ENCODE assay signal across 25 cellular contexts in the genomic region with DNA sequence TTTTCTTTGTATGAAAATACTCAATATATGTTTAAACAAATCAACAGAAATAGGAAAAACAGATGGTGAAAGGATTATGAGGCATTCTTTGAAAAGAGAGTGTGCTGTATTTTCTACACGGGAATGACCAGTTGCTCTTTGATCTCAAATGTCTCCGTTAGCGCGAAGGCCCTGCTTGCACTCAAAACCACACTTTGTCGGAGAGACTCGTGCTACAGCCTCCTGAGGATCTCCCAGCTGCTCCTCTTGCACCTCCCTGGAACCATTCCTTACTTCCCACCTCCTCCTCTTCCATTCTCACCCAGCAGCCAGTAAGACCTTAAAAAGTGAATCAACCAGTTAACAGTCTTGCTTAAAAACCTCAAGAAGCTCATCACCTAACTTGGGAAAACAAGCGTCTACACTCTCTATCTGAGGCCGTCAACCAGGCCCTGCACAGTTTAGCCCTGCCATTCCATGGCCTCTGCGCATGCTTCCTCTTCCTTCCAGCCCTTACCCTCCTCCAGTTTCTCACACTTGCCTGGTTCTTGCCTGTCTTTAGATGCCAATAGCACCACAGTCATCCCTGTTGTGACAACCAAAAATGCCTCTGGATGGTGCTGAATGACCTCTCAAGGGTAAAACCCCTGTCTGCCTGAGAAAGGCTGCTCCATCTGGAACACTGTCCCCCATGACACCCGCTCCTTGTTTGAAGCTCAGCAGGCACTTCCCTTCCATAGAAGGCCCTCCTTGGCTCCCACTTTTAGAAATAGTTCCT.
A peak's percentile ranks its signal among the peaks of the same experiment; 100 is the strongest.
DNase-seq lines count a peak whose midpoint lies in the region; ATAC-seq and TF ChIP-seq lines count a peak whose summit lies in the region.
"Had no signal": no experiment of that assay in that cellular context is flagged by ENCODE, and none has a peak within 500 bp of the region (broad histone marks: within the 10 kb centered on the region; RNA-seq: fewer than 3 reads in every experiment).

No MANE protein-coding gene starts in this region.

- no peaks in the 10 kb centered on the region for H3K36me3 ChIP-seq in esophagus squamous epithelium
- H3K36me3 ChIP-seq in esophagus muscularis mucosa, result no peaks in the 10 kb centered on the region
- H3K36me3 ChIP-seq: BE2C, left ventricle myocardium inferior, thoracic aorta, uterus had no signal

- peak; percentile 31 for DNase-seq in EH (ENCODE audit: low read depth)
- peak; percentile 32 for DNase-seq in RPMI7951 (ENCODE audit: low read depth)
- DNase-seq in islet precursor cell, result peak; percentile 56
- no peak for DNase-seq in sciatic nerve (ENCODE audit: low spot score)
- DNase-seq in esophagus squamous epithelium (lab: John Stamatoyannopoulos, UW), result no peak
- DNase-seq in esophagus muscularis mucosa (ENCODE audit: extremely low spot score), result no peak
- no peak for DNase-seq in osteocyte (ENCODE audit: extremely low spot score, unreplicated experiment)
- DNase-seq: ACHN; activated B cell treated with CpG ODN at 0.5 μM for 24 hours; activated CD4-positive, alpha-beta T cell treated with anti-CD3 and anti-CD28 coated beads, Interleukin-2, amount 10 ng/mL, durations not matched to agents 7 days and 5 days; BE2C; CD8-positive, alpha-beta T cell; left ventricle myocardium inferior; naive thymus-derived CD8-positive, alpha-beta T cell; NCI-H1092 treated with DMSO at 0.1 percent for 48 hours; NCI-H1694 treated with DMSO at 0.1 percent for 48 hours; NCI-H446; NCI-H82; stimulated activated naive CD8-positive, alpha-beta T cell treated with anti-CD3 and anti-CD28 coated beads, Interleukin-15, Interleukin-2, amounts not matched to agents 100 U/mL and 50 U/mL, for 24 hours; uterus had no signal

- WGBS in esophagus squamous epithelium, 2 donors, result 92 to 93% methylated on average over 10 of the region's 10 CpGs
- 82% methylated on average over 10 of the region's 10 CpGs for WGBS in esophagus muscularis mucosa

- H3K4me1 ChIP-seq in esophagus squamous epithelium (peaks cover 0 to 11% (median 4%) of the 10 kb centered on the region in 3 donors), esophagus muscularis mucosa (no peaks in the 10 kb centered on the region)
- H3K4me1 ChIP-seq: BE2C, uterus had no signal

- no peak for TF ChIP-seq CTCF in esophagus squamous epithelium (IDR thresholded peaks at IDR 0.05)
- no peak for TF ChIP-seq CTCF in esophagus muscularis mucosa (IDR thresholded peaks at IDR 0.05)
- no peak for TF ChIP-seq CTCF in osteocyte (IDR thresholded peaks at IDR 0.05)

- intact Hi-C loops in sciatic nerve (cut with DNase I) (no loop called here), esophagus squamous epithelium (cut with DNase I) (no loop called here), esophagus muscularis mucosa (cut with DNase I) (no loop called here)

- H3K27me3 Mint-ChIP-seq in osteocyte (ENCODE audit: unreplicated experiment), result no peaks in the 10 kb centered on the region
- H3K27me3 Mint-ChIP-seq: activated B cell treated with CpG ODN at 0.5 μM for 24 hours; activated CD4-positive, alpha-beta T cell treated with anti-CD3 and anti-CD28 coated beads, Interleukin-2, amount 10 ng/mL, durations not matched to agents 7 days and 5 days; activated naive CD8-positive, alpha-beta T cell; naive thymus-derived CD8-positive, alpha-beta T cell had no signal

- H3K27ac Mint-ChIP-seq in osteocyte (ENCODE audit: unreplicated experiment), result no peak overlapping the region
- H3K27ac Mint-ChIP-seq: activated B cell treated with CpG ODN at 0.5 μM for 24 hours; activated CD4-positive, alpha-beta T cell treated with anti-CD3 and anti-CD28 coated beads, Interleukin-2, amount 10 ng/mL, durations not matched to agents 7 days and 5 days; activated naive CD8-positive, alpha-beta T cell; CD8-positive, alpha-beta T cell; naive thymus-derived CD8-positive, alpha-beta T cell had no signal

- peaks cover 5% of the 10 kb centered on the region for H3K9me3 Mint-ChIP-seq in osteocyte (ENCODE audit: unreplicated experiment)
- H3K9me3 Mint-ChIP-seq: activated CD4-positive, alpha-beta T cell treated with anti-CD3 and anti-CD28 coated beads, Interleukin-2, amount 10 ng/mL, durations not matched to agents 7 days and 5 days; CD8-positive, alpha-beta T cell had no signal

- H3K27me3 ChIP-seq in esophagus squamous epithelium, result no peaks in the 10 kb centered on the region
- peaks cover 0 to 4% (median 0%) of the 10 kb centered on the region in 4 donors for H3K27me3 ChIP-seq in esophagus muscularis mucosa
- H3K27me3 ChIP-seq: BE2C, uterus had no signal

- H3K4me3 Mint-ChIP-seq in osteocyte (ENCODE audit: unreplicated experiment), result no peak overlapping the region
- H3K4me3 Mint-ChIP-seq: activated B cell treated with CpG ODN at 0.5 μM for 24 hours; activated CD4-positive, alpha-beta T cell treated with anti-CD3 and anti-CD28 coated beads, Interleukin-2, amount 10 ng/mL, durations not matched to agents 7 days and 5 days; activated naive CD8-positive, alpha-beta T cell; CD8-positive, alpha-beta T cell; naive thymus-derived CD8-positive, alpha-beta T cell had no signal

- H3K9me3 ChIP-seq in esophagus squamous epithelium (no peaks in the 10 kb centered on the region), esophagus muscularis mucosa (no peaks in the 10 kb centered on the region)
- H3K9me3 ChIP-seq: BE2C, left ventricle myocardium inferior, thoracic aorta, uterus had no signal

- TF ChIP-seq POLR2A in GM18505 (IDR thresholded peaks at IDR 0.05; ENCODE audit: borderline replicate concordance, extremely low read depth, insufficient read depth, insufficient read length) (no peak), esophagus squamous epithelium (IDR thresholded peaks at IDR 0.05) (no peak), esophagus muscularis mucosa (IDR thresholded peaks at IDR 0.05; ENCODE audit: low read depth) (no peak)

- no peak for TF ChIP-seq EP300 in esophagus muscularis mucosa (IDR thresholded peaks at IDR 0.05)

- H3K4me3 ChIP-seq in esophagus squamous epithelium (no peak overlapping the region), esophagus muscularis mucosa (no peak overlapping the region)
- H3K4me3 ChIP-seq: left ventricle myocardium inferior, skin epidermis, thoracic aorta, uterus had no signal

- H3K4me1 Mint-ChIP-seq in osteocyte (ENCODE audit: unreplicated experiment), result peaks cover 22% of the 10 kb centered on the region
- H3K4me1 Mint-ChIP-seq: activated B cell treated with CpG ODN at 0.5 μM for 24 hours; activated CD4-positive, alpha-beta T cell treated with anti-CD3 and anti-CD28 coated beads, Interleukin-2, amount 10 ng/mL, durations not matched to agents 7 days and 5 days; naive thymus-derived CD8-positive, alpha-beta T cell had no signal

- ATAC-seq in sciatic nerve (peak; percentile 63), GM18505 (IDR thresholded peaks at IDR 0.05; ENCODE audit: unreplicated experiment) (no peak)
- ATAC-seq: CD8-positive, alpha-beta T cell; HCT116; naive thymus-derived CD8-positive, alpha-beta T cell; stimulated activated naive CD8-positive, alpha-beta T cell treated with anti-CD3 and anti-CD28 coated beads, Interleukin-15, Interleukin-2, amounts not matched to agents 100 U/mL and 50 U/mL, for 24 hours had no signal

- H3K27ac ChIP-seq in esophagus squamous epithelium (no peak overlapping the region), esophagus muscularis mucosa (replicated peaks in 1 of 4) (no peak overlapping the region)
- H3K27ac ChIP-seq: left ventricle myocardium inferior, skin epidermis, thoracic aorta, uterus had no signal

- H3K36me3 Mint-ChIP-seq in osteocyte (ENCODE audit: unreplicated experiment), result no peaks in the 10 kb centered on the region
- H3K36me3 Mint-ChIP-seq: activated naive CD8-positive, alpha-beta T cell; CD8-positive, alpha-beta T cell; naive thymus-derived CD8-positive, alpha-beta T cell had no signal

Comparison
In these comparisons a context has a peak if more than half of its experiments do, and no peak if none do; other contexts are left out.
1. DNase-seq: peak in EH (single experiment), RPMI7951 (single experiment) and islet precursor cell (single experiment); none in sciatic nerve (single experiment), esophagus squamous epithelium (single experiment), esophagus muscularis mucosa (single experiment) and osteocyte (single experiment).